Comparison of ENCODE assay signal across 11 cellular contexts in genomic region chr15:75200391-75200764, GRCh38. TPM values are rescaled to one million over a fixed set of nuclear protein-coding genes. Genes with fewer than 3 reads are reported as not detected.
DNase-seq lines count a peak whose midpoint lies in the region; ATAC-seq, FAIRE-seq and TF ChIP-seq lines count a peak whose summit lies in the region.
"Had no signal": no experiment of that assay in that cellular context is flagged by ENCODE, and none has a peak within 500 bp of the region (broad histone marks: within the 10 kb centered on the region; RNA-seq: fewer than 3 reads in every experiment).

No MANE protein-coding gene starts in this region.

- no peak overlapping the region for H3K27ac Mint-ChIP-seq in activated T-helper 17 cell treated with anti-CD3 and anti-CD28 coated beads, Interleukin-2, amount 50 U/mL, for 72 hours

- H3K9me1 ChIP-seq in keratinocyte (ENCODE audit: control insufficient read depth, extremely low read depth, insufficient read depth, low read length), result peaks cover 6% of the 10 kb centered on the region

- H3K36me3 ChIP-seq in keratinocyte (ENCODE audit: control insufficient read depth in 2 of 2, extremely low read depth in 1 of 2, insufficient read depth in 2 of 2, low read length in 2 of 2), result peaks cover 0 to 3% of the 10 kb centered on the region in 2 experiments

- H3K9me3 ChIP-seq in keratinocyte (ENCODE audit: control insufficient read depth, low read depth, low read length), result no peaks in the 10 kb centered on the region

- no peaks in the 10 kb centered on the region for H3K27me3 Mint-ChIP-seq in activated T-helper 17 cell treated with anti-CD3 and anti-CD28 coated beads, Interleukin-2, amount 50 U/mL, for 72 hours

- H3K27ac ChIP-seq in 22Rv1, result peak overlapping the region; percentile 77
- peak overlapping the region; percentile 73 for H3K27ac ChIP-seq in keratinocyte (ENCODE audit: control insufficient read depth, insufficient read depth, low read length)

- FAIRE-seq in keratinocyte (lab: Jason Lieb, UNC) (no peak), D721Med (lab: Jason Lieb, UNC) (no peak)

- peaks cover 22% of the 10 kb centered on the region for H3K4me1 Mint-ChIP-seq in activated T-helper 17 cell treated with anti-CD3 and anti-CD28 coated beads, Interleukin-2, amount 50 U/mL, for 72 hours

- peaks cover 33% of the 10 kb centered on the region for H3K79me2 ChIP-seq in keratinocyte (ENCODE audit: control insufficient read depth, insufficient read depth, low read length)

- no peak for ATAC-seq in activated T-helper 17 cell treated with anti-CD3 and anti-CD28 coated beads, Interleukin-2, amount 50 U/mL, for 72 hours (replicated peaks)
- ATAC-seq in HG03025 (IDR thresholded peaks at IDR 0.05; ENCODE audit: low FRiP score, unreplicated experiment) (no peak), HG03175 (IDR thresholded peaks at IDR 0.05; ENCODE audit: unreplicated experiment) (no peak)

- dilution Hi-C loops in keratinocyte (cut with MboI; ENCODE audit: extremely low pct_ligation_motif_present, low sequenced_read_pairs), result no loop called here

- peak overlapping the region; percentile 80 for H3K4me3 Mint-ChIP-seq in activated T-helper 17 cell treated with anti-CD3 and anti-CD28 coated beads, Interleukin-2, amount 50 U/mL, for 72 hours

- peaks cover 19% of the 10 kb centered on the region for H4K20me1 ChIP-seq in keratinocyte (ENCODE audit: control insufficient read depth, extremely low read depth, insufficient read depth, low read length)

- H3K27me3 ChIP-seq in keratinocyte (ENCODE audit: control insufficient read depth, extremely low read depth, insufficient read depth, low read length), result no peaks in the 10 kb centered on the region

- peaks cover 34% of the 10 kb centered on the region for H3K4me1 ChIP-seq in keratinocyte (ENCODE audit: control insufficient read depth, extremely low read depth, insufficient read depth, low read length)

- no peaks in the 10 kb centered on the region for H3K9me3 Mint-ChIP-seq in activated T-helper 17 cell treated with anti-CD3 and anti-CD28 coated beads, Interleukin-2, amount 50 U/mL, for 72 hours

- peak overlapping the region; percentile 18; the same call in 1 of the 2 replicates for H3K4me3 ChIP-seq in GM08714 (ENCODE audit: low read length)
- peak overlapping the region in 1 of 3 experiments; percentile 77 for H3K4me3 ChIP-seq in keratinocyte (ENCODE audit: control insufficient read depth in 2 of 3, extremely low read depth in 1 of 3, insufficient read depth in 2 of 3, low read depth in 1 of 3, low read length in 3 of 3)

- DNase-seq in keratinocyte (ENCODE audit: low read depth, low spot score) (no peak), D721Med (ENCODE audit: insufficient read length, low spot score) (no peak), DMS79 treated with DMSO at 0.1 percent for 48 hours (lab: John Stamatoyannopoulos, UW) (no peak)
- DNase-seq: glutamatergic neuron had no signal

- H3K36me3 Mint-ChIP-seq in activated T-helper 17 cell treated with anti-CD3 and anti-CD28 coated beads, Interleukin-2, amount 50 U/mL, for 72 hours (ENCODE audit: low read depth), result peaks cover 6% of the 10 kb centered on the region

- H3K9ac ChIP-seq in keratinocyte (ENCODE audit: control insufficient read depth, extremely low read depth, insufficient read depth, low read length), result peak overlapping the region; percentile 39

- peak overlapping the region; percentile 76 for H2AFZ ChIP-seq in keratinocyte (ENCODE audit: control insufficient read depth, low read length)

- peak overlapping the region; percentile 99 for H3K4me2 ChIP-seq in keratinocyte (ENCODE audit: control insufficient read depth, extremely low read depth, insufficient read depth, low read depth, low read length)

- no peak for TF ChIP-seq CTCF in 22Rv1 (IDR thresholded peaks at IDR 0.05)
- TF ChIP-seq CTCF in keratinocyte (optimal IDR thresholded peaks at IDR 0.05 in 1 of 3, IDR thresholded peaks at IDR 0.05 in 1 of 3, conservative IDR thresholded peaks at IDR 0.05 in 1 of 3; ENCODE audit: extremely low read depth in 1 of 3, insufficient read depth in 2 of 3, low read length in 3 of 3), result no peak
- no peak for TF ChIP-seq CTCF in D721Med (IDR thresholded peaks at IDR 0.05; ENCODE audit: insufficient read depth, missing control alignments)

RNA-seq across cellular contexts. Expression of gene C15orf39, which starts 1.3 kb away (rescaled TPM):
- 10 to 100 TPM; 20.4 to 32.3 TPM for total RNA-seq in activated T-helper 17 cell treated with anti-CD3 and anti-CD28 coated beads, Interleukin-2, amount 50 U/mL, for 72 hours
- polyA plus RNA-seq in keratinocyte, result 1.8 to 5.3 TPM (median 2.1 TPM) in 3 replicates
- polyA plus RNA-seq in keratinocyte (2011; ENCODE audit: low read depth), result 0.80 TPM
- 3.1 and 4.4 TPM in 2 replicates for polyA plus RNA-seq in keratinocyte (2011; cell fraction: cytosol; rRNA removed)
- polyA plus RNA-seq in keratinocyte (2011; cell fraction: nucleus; rRNA removed), result 9.4 and 10.9 TPM in 2 replicates
- polyA plus RNA-seq in keratinocyte (2012; ENCODE audit: low replicate concordance), result 6.4 and 11.6 TPM in 2 replicates
- polyA minus RNA-seq in keratinocyte, result 5.4 to 31.9 TPM (median 6.0 TPM) in 3 replicates
- 11.1 TPM for polyA minus RNA-seq in keratinocyte (2011; cell fraction: cytosol; rRNA and poly(A)+ RNA removed)
- 13.2 TPM in 2 replicates for polyA minus RNA-seq in keratinocyte (2011; cell fraction: nucleus; rRNA and poly(A)+ RNA removed)

RNA-seq across cellular contexts. Expression of gene GOLGA6C, which starts 57.8 kb away (rescaled TPM):
- not detected for total RNA-seq in activated T-helper 17 cell treated with anti-CD3 and anti-CD28 coated beads, Interleukin-2, amount 50 U/mL, for 72 hours
- polyA plus RNA-seq in keratinocyte, result not detected in 3 replicates
- polyA plus RNA-seq in keratinocyte (2011; ENCODE audit: low read depth), result not detected
- not detected in 2 replicates for polyA plus RNA-seq in keratinocyte (2011; cell fraction: cytosol; rRNA removed)
- not detected in 2 replicates for polyA plus RNA-seq in keratinocyte (2011; cell fraction: nucleus; rRNA removed)
- polyA plus RNA-seq in keratinocyte (2012; ENCODE audit: low replicate concordance), result not detected in 2 replicates
- not detected in 3 replicates for polyA minus RNA-seq in keratinocyte
- polyA minus RNA-seq in keratinocyte (2011; cell fraction: cytosol; rRNA and poly(A)+ RNA removed), result not detected
- not detected in 2 replicates for polyA minus RNA-seq in keratinocyte (2011; cell fraction: nucleus; rRNA and poly(A)+ RNA removed)
- total RNA-seq: RPMI7951, temporal lobe had no signal
